21 cellular contexts compared by ENCODE assay signal in the genomic region with DNA sequence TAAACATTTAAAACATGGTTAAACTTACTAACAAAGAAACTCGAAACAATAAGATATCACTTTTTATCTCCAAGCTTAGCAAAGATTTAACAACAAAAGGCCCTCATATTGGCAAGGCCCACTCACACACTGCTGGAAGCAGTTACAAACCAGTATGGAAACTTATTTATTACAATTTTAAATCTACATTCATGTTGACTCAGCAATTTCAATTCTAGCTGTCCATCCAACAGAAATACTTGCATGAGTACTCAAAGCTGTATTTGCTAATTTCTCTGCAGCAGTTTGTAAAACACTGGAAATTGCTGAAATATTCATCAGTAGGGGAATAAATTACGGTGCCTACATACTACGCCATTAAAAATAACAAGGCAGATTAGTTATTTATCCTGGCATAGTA. TPM values are rescaled to one million over a fixed set of nuclear protein-coding genes. Genes with fewer than 3 reads are reported as not detected.
DNase-seq lines count a peak whose midpoint lies in the region; ATAC-seq, FAIRE-seq and TF ChIP-seq lines count a peak whose summit lies in the region.
"Had no signal": no experiment of that assay in that cellular context is flagged by ENCODE, and none has a peak within 500 bp of the region (broad histone marks: within the 10 kb centered on the region; RNA-seq: fewer than 3 reads in every experiment).

No MANE protein-coding gene starts in this region.

- FAIRE-seq in astrocyte (lab: Jason Lieb, UNC), result no peak
- FAIRE-seq: bronchial epithelial cell had no signal

- no peaks in the 10 kb centered on the region for H3K9me2 ChIP-seq in GM23338 (ENCODE audit: insufficient read depth)

- peak overlapping the region; percentile 25 for H3K27ac Mint-ChIP-seq in activated CD4-positive, alpha-beta T cell treated with anti-CD3 and anti-CD28 coated beads for 36 hours
- H3K27ac Mint-ChIP-seq in GM23338 (0 out of 2 replicates have a peak overlapping the region, but pooled peaks have one; percentile 27), astrocyte (ENCODE audit: unreplicated experiment) (peak overlapping the region; percentile 29), nephron (peak overlapping the region in 2 of 3 experiments; percentile 68 to 83)
- H3K27ac Mint-ChIP-seq in activated naive CD4-positive, alpha-beta T cell treated with anti-CD3 and anti-CD28 coated beads, Interleukin-2, amount 10 ng/mL, durations not matched to agents 7 days and 5 days, result no peak overlapping the region

- TF ChIP-seq CTCF in GM23338 (conservative IDR thresholded peaks at IDR 0.05; ENCODE audit: low read depth in 2 of 2), result no peak
- no peak for TF ChIP-seq CTCF in astrocyte (IDR thresholded peaks at IDR 0.05; ENCODE audit: insufficient read depth, low read depth, low read length)
- TF ChIP-seq CTCF in nephron (IDR thresholded peaks at IDR 0.05; ENCODE audit: unreplicated experiment in 3 of 3), result no peak

- POLR2A ChIA-PET in activated CD4-positive, alpha-beta T cell treated with anti-CD3 and anti-CD28 coated beads for 36 hours (lab: Charles Lee), result no interaction called here

- CTCF ChIA-PET in activated CD4-positive, alpha-beta T cell treated with anti-CD3 and anti-CD28 coated beads for 36 hours (lab: Charles Lee), result interaction anchor here (0.6 to 1.0 kb wide), 4 partner anchors 15 to 443 kb away, joined by 3 to 4 read pairs (median 3); no protein-coding TSS in a partner anchor
- CTCF ChIA-PET in activated naive CD4-positive, alpha-beta T cell treated with anti-CD3 and anti-CD28 coated beads, Interleukin-2, amount 10 ng/mL, durations not matched to agents 7 days and 5 days (lab: Charles Lee), result no interaction called here

- H3K27me3 ChIP-seq in GM23338 (ENCODE audit: insufficient read depth), result no peaks in the 10 kb centered on the region
- H3K27me3 ChIP-seq in astrocyte (ENCODE audit: insufficient read depth, low read length), result no peaks in the 10 kb centered on the region
- H3K27me3 ChIP-seq: esophagus squamous epithelium, ovary, tibial nerve had no signal

- H3K27ac ChIP-seq in GM23338 (ENCODE audit: low read depth), result peak overlapping the region; percentile 24; the same call in 1 of the 2 replicates
- no peak overlapping the region for H3K27ac ChIP-seq in astrocyte (ENCODE audit: low read depth, low read length)
- H3K27ac ChIP-seq: 22Rv1 had no signal

- H3K79me2 ChIP-seq in GM23338 (replicated peaks; ENCODE audit: insufficient read depth) (peaks cover 80% of the 10 kb centered on the region), astrocyte (ENCODE audit: insufficient read depth, low read length) (peaks cover 67% of the 10 kb centered on the region)

- DNase-seq in activated CD4-positive, alpha-beta T cell treated with anti-CD3 and anti-CD28 coated beads for 36 hours, result no peak
- no peak for DNase-seq in activated CD4-positive, alpha-beta T cell treated with anti-CD3 and anti-CD28 coated beads, Interleukin-2, amount 50 U/mL, for 48 hours
- DNase-seq in GM23338 (ENCODE audit: low spot score) (no peak), astrocyte (ENCODE audit: low read depth) (no peak), COLO668 (lab: John Stamatoyannopoulos, UW; ENCODE audit: unreplicated experiment) (no peak), NCI-H748 treated with DMSO at 0.1 percent for 48 hours (lab: John Stamatoyannopoulos, UW) (no peak)
- no peak for DNase-seq in activated naive CD4-positive, alpha-beta T cell treated with anti-CD3 and anti-CD28 coated beads, Interleukin-2, amount 10 ng/mL, durations not matched to agents 7 days and 5 days
- DNase-seq: activated naive CD4-positive, alpha-beta T cell treated with anti-CD3 and anti-CD28 coated beads for 36 hours; C1 segment of cervical spinal cord; esophagus squamous epithelium; islet precursor cell; KG1; NCI-H1105 treated with DMSO at 0.1 percent for 48 hours; NCI-H2171; ovary; stimulated activated CD4-positive, alpha-beta T cell treated with anti-CD3 and anti-CD28 coated beads, Interleukin-4, amount 100 ng/mL, for 4 hours; SW 1271 had no signal

- no peak overlapping the region for H3K9ac ChIP-seq in astrocyte (ENCODE audit: low read length)

- H3K4me1 Mint-ChIP-seq in activated CD4-positive, alpha-beta T cell treated with anti-CD3 and anti-CD28 coated beads for 36 hours, result peaks cover 38% of the 10 kb centered on the region
- H3K4me1 Mint-ChIP-seq in GM23338 (peaks cover 32% of the 10 kb centered on the region), astrocyte (ENCODE audit: low read depth, unreplicated experiment) (peaks cover 20% of the 10 kb centered on the region), nephron (peaks cover 40% of the 10 kb centered on the region)
- peaks cover 51% of the 10 kb centered on the region for H3K4me1 Mint-ChIP-seq in activated naive CD4-positive, alpha-beta T cell treated with anti-CD3 and anti-CD28 coated beads, Interleukin-2, amount 10 ng/mL, durations not matched to agents 7 days and 5 days

- H3K4me3 ChIP-seq in GM23338 (no peak overlapping the region), astrocyte (ENCODE audit: insufficient read depth, low read depth, low read length) (no peak overlapping the region)
- H3K4me3 ChIP-seq: esophagus squamous epithelium, ovary, tibial nerve had no signal

- no peaks in the 10 kb centered on the region for H3K27me3 Mint-ChIP-seq in activated CD4-positive, alpha-beta T cell treated with anti-CD3 and anti-CD28 coated beads for 36 hours
- H3K27me3 Mint-ChIP-seq in GM23338 (ENCODE audit: insufficient read depth, low read depth, poor library complexity) (peaks cover 8% of the 10 kb centered on the region), astrocyte (ENCODE audit: low read depth, unreplicated experiment) (no peaks in the 10 kb centered on the region), nephron (ENCODE audit: low read depth) (no peaks in the 10 kb centered on the region)
- no peaks in the 10 kb centered on the region for H3K27me3 Mint-ChIP-seq in activated naive CD4-positive, alpha-beta T cell treated with anti-CD3 and anti-CD28 coated beads, Interleukin-2, amount 10 ng/mL, durations not matched to agents 7 days and 5 days

- H3K4me1 ChIP-seq in GM23338 (ENCODE audit: insufficient read depth) (peaks cover 42% of the 10 kb centered on the region), astrocyte (ENCODE audit: insufficient read depth, low read length) (peaks cover 12% of the 10 kb centered on the region)

- peaks cover 12% of the 10 kb centered on the region; the same call in 1 of the 2 replicates for H3K36me3 ChIP-seq in GM23338 (ENCODE audit: insufficient read depth)
- peaks cover 3% of the 10 kb centered on the region for H3K36me3 ChIP-seq in astrocyte (ENCODE audit: insufficient read depth, low read length)
- H3K36me3 ChIP-seq: ovary had no signal

- no peaks in the 10 kb centered on the region; the same call in none of the 2 replicates for H3F3A ChIP-seq in GM23338 (replicated peaks; ENCODE audit: low read depth)

- H3K9me3 Mint-ChIP-seq in activated CD4-positive, alpha-beta T cell treated with anti-CD3 and anti-CD28 coated beads for 36 hours (ENCODE audit: low read depth), result no peaks in the 10 kb centered on the region
- H3K9me3 Mint-ChIP-seq in GM23338 (no peaks in the 10 kb centered on the region), astrocyte (ENCODE audit: unreplicated experiment) (no peaks in the 10 kb centered on the region), nephron (no peaks in the 10 kb centered on the region)
- no peaks in the 10 kb centered on the region for H3K9me3 Mint-ChIP-seq in activated naive CD4-positive, alpha-beta T cell treated with anti-CD3 and anti-CD28 coated beads, Interleukin-2, amount 10 ng/mL, durations not matched to agents 7 days and 5 days
- H3K9me3 Mint-ChIP-seq: activated naive CD4-positive, alpha-beta T cell treated with anti-CD3 and anti-CD28 coated beads for 36 hours had no signal

- H3K4me3 Mint-ChIP-seq in activated CD4-positive, alpha-beta T cell treated with anti-CD3 and anti-CD28 coated beads for 36 hours, result peak overlapping the region; percentile 12
- H3K4me3 Mint-ChIP-seq in GM23338 (no peak overlapping the region), astrocyte (ENCODE audit: unreplicated experiment) (no peak overlapping the region), nephron (peak overlapping the region; percentile 58 to 75 (median 73))
- H3K4me3 Mint-ChIP-seq in activated naive CD4-positive, alpha-beta T cell treated with anti-CD3 and anti-CD28 coated beads, Interleukin-2, amount 10 ng/mL, durations not matched to agents 7 days and 5 days, result no peak overlapping the region

- H4K20me1 ChIP-seq in GM23338 (replicated peaks; ENCODE audit: insufficient read depth), result peaks cover 22% of the 10 kb centered on the region
- peaks cover 17% of the 10 kb centered on the region for H4K20me1 ChIP-seq in astrocyte (ENCODE audit: insufficient read depth, low read length)

- H3K4me2 ChIP-seq in GM23338, result no peak overlapping the region
- H3K4me2 ChIP-seq in astrocyte (ENCODE audit: low read length), result no peak overlapping the region

- intact Hi-C loops in activated CD4-positive, alpha-beta T cell treated with anti-CD3 and anti-CD28 coated beads for 36 hours (cut with DNase I, micrococcal nuclease), result no loop called here

- no peaks in the 10 kb centered on the region for H3K9me3 ChIP-seq in astrocyte (ENCODE audit: insufficient read depth, low read depth, low read length)
- H3K9me3 ChIP-seq: esophagus squamous epithelium, ovary, tibial nerve had no signal

- H3K36me3 Mint-ChIP-seq in activated CD4-positive, alpha-beta T cell treated with anti-CD3 and anti-CD28 coated beads for 36 hours (ENCODE audit: low read depth), result peaks cover 47% of the 10 kb centered on the region
- H3K36me3 Mint-ChIP-seq in GM23338 (ENCODE audit: low read depth), result peaks cover 47% of the 10 kb centered on the region
- H3K36me3 Mint-ChIP-seq in astrocyte (ENCODE audit: low read depth, unreplicated experiment), result peaks cover 14% of the 10 kb centered on the region
- peaks cover 29% of the 10 kb centered on the region for H3K36me3 Mint-ChIP-seq in nephron (ENCODE audit: low read depth)
- peaks cover 24% of the 10 kb centered on the region for H3K36me3 Mint-ChIP-seq in activated naive CD4-positive, alpha-beta T cell treated with anti-CD3 and anti-CD28 coated beads, Interleukin-2, amount 10 ng/mL, durations not matched to agents 7 days and 5 days

- ATAC-seq in activated CD4-positive, alpha-beta T cell treated with anti-CD3 and anti-CD28 coated beads for 36 hours, result no peak
- ATAC-seq in GM23338, result no peak

- H2AFZ ChIP-seq in GM23338 (no peak overlapping the region), astrocyte (ENCODE audit: low read depth, low read length) (no peak overlapping the region)

RNA-seq across cellular contexts. Expression of gene DNAJA1, which starts 2.8 kb away (rescaled TPM):
- 100 to 1,000 TPM; 198 to 266 TPM for total RNA-seq in activated CD4-positive, alpha-beta T cell treated with anti-CD3 and anti-CD28 coated beads for 36 hours
- total RNA-seq in GM23338 (2014; rRNA removed; shearing (Covaris generic)), result 95.4 and 102 TPM in 2 replicates
- polyA plus RNA-seq in GM23338 (2016; fragmentation: Nextera tagmentation; extraction: Ambion mirVana), result 104 and 115 TPM in 2 replicates
- total RNA-seq in astrocyte, result 256 and 277 TPM in 2 replicates

RNA-seq across cellular contexts. Expression of gene APTX, which starts 20.9 kb away (rescaled TPM):
- total RNA-seq in activated CD4-positive, alpha-beta T cell treated with anti-CD3 and anti-CD28 coated beads for 36 hours, result 10 to 100 TPM; 49.4 to 49.7 TPM
- total RNA-seq in GM23338 (2014; rRNA removed; shearing (Covaris generic)), result 46.2 and 46.6 TPM in 2 replicates
- polyA plus RNA-seq in GM23338 (2016; fragmentation: Nextera tagmentation; extraction: Ambion mirVana), result 32.6 and 33.7 TPM in 2 replicates
- 37.3 and 37.8 TPM in 2 replicates for total RNA-seq in astrocyte

RNA-seq across cellular contexts. Expression of gene SMU1, which starts 54.2 kb away (rescaled TPM):
- 10 to 100 TPM; 23.2 to 29.6 TPM for total RNA-seq in activated CD4-positive, alpha-beta T cell treated with anti-CD3 and anti-CD28 coated beads for 36 hours
- total RNA-seq in GM23338 (2014; rRNA removed; shearing (Covaris generic)), result 23.3 and 23.8 TPM in 2 replicates
- polyA plus RNA-seq in GM23338 (2016; fragmentation: Nextera tagmentation; extraction: Ambion mirVana), result 12.8 and 14.3 TPM in 2 replicates
- total RNA-seq in astrocyte, result 21.5 and 22.9 TPM in 2 replicates

Comparison
In these comparisons a context has a peak if more than half of its experiments do, and no peak if none do; other contexts are left out.
1. H3K4me3 Mint-ChIP-seq: peak in activated CD4-positive, alpha-beta T cell treated with anti-CD3 and anti-CD28 coated beads for 36 hours (single experiment) and nephron (3 of 3); none in GM23338 (single experiment), astrocyte (single experiment) and activated naive CD4-positive, alpha-beta T cell treated with anti-CD3 and anti-CD28 coated beads, Interleukin-2, amount 10 ng/mL, durations not matched to agents 7 days and 5 days (single experiment).